In genomic region chr1:29120955-29121485, GRCh38 we compare ENCODE assay signal across 9 cellular contexts. TPM values are rescaled to one million over a fixed set of nuclear protein-coding genes. Genes with fewer than 3 reads are reported as not detected.
DNase-seq lines count a peak whose midpoint lies in the region; ATAC-seq, FAIRE-seq and TF ChIP-seq lines count a peak whose summit lies in the region.
"Had no signal": no experiment of that assay in that cellular context is flagged by ENCODE, and none has a peak within 500 bp of the region (broad histone marks: within the 10 kb centered on the region; RNA-seq: fewer than 3 reads in every experiment).

No MANE protein-coding gene starts in this region.

- no peaks in the 10 kb centered on the region for H3K4me1 Mint-ChIP-seq in astrocyte (ENCODE audit: low read depth, unreplicated experiment)

- peak; percentile 32 for TF ChIP-seq CTCF in astrocyte (IDR thresholded peaks at IDR 0.05; ENCODE audit: insufficient read depth, low read depth, low read length)
- TF ChIP-seq CTCF in left lung (IDR thresholded peaks at IDR 0.05), result peak; percentile 28 to 58

- peaks cover 14% of the 10 kb centered on the region for H4K20me1 ChIP-seq in astrocyte (ENCODE audit: insufficient read depth, low read length)

- H3K4me2 ChIP-seq in astrocyte (ENCODE audit: low read length), result peak overlapping the region; percentile 98

- H3K27ac ChIP-seq in astrocyte (ENCODE audit: low read depth, low read length) (no peak overlapping the region), left lung (no peak overlapping the region)

- H3K36me3 ChIP-seq in astrocyte (ENCODE audit: insufficient read depth, low read length) (no peaks in the 10 kb centered on the region), left lung (peaks cover 0 to 32% of the 10 kb centered on the region in 2 donors)

- H3K4me1 ChIP-seq in astrocyte (ENCODE audit: insufficient read depth, low read length), result peaks cover 22% of the 10 kb centered on the region
- H3K4me1 ChIP-seq in left lung, result peaks cover 20 to 43% of the 10 kb centered on the region in 2 donors

- H3K36me3 Mint-ChIP-seq in astrocyte (ENCODE audit: low read depth, unreplicated experiment), result peaks cover 6% of the 10 kb centered on the region

- H3K9me3 ChIP-seq in astrocyte (ENCODE audit: insufficient read depth, low read depth, low read length) (no peaks in the 10 kb centered on the region), left lung (no peaks in the 10 kb centered on the region)

- H3K4me3 ChIP-seq in astrocyte (ENCODE audit: insufficient read depth, low read depth, low read length) (peak overlapping the region; percentile 57), left lung (peak overlapping the region in 1 of 2 donors; percentile 54)

- H3K4me3 Mint-ChIP-seq in astrocyte (ENCODE audit: unreplicated experiment), result no peak overlapping the region

- FAIRE-seq in astrocyte (lab: Jason Lieb, UNC), result no peak
- FAIRE-seq: G401.6 had no signal

- H2AFZ ChIP-seq in astrocyte (ENCODE audit: low read depth, low read length), result no peak overlapping the region

- H3K27ac Mint-ChIP-seq in astrocyte (ENCODE audit: unreplicated experiment), result no peak overlapping the region

- no peaks in the 10 kb centered on the region for H3K9me3 Mint-ChIP-seq in astrocyte (ENCODE audit: unreplicated experiment)

- H3K27me3 ChIP-seq in astrocyte (ENCODE audit: insufficient read depth, low read length) (no peaks in the 10 kb centered on the region), left lung (peaks cover 29 to 61% of the 10 kb centered on the region in 2 donors)

- peak; percentile 69 for DNase-seq in NCI-H2227 (lab: John Stamatoyannopoulos, UW; ENCODE audit: unreplicated experiment)
- DNase-seq in NCI-H2227 treated with DMSO at 0.1 percent for 48 hours (lab: John Stamatoyannopoulos, UW), result no peak
- DNase-seq in T-helper 1 cell, result peak; percentile 38 to 66 (median 55)
- no peak for DNase-seq in astrocyte (ENCODE audit: low read depth)
- peak in 1 of 2 donors; percentile 80 for DNase-seq in left lung
- DNase-seq in stimulated activated CD8-positive, alpha-beta memory T cell treated with anti-CD3 and anti-CD28 coated beads, Interleukin-15, amount 100 ng/mL, for 1 hour (ENCODE audit: low read depth), result peak; percentile 34

- intact Hi-C loops in left lung (cut with DNase I), result no loop called here

- no peak overlapping the region for H3K9ac ChIP-seq in astrocyte (ENCODE audit: low read length)

- ATAC-seq in left lung (peak; percentile 13), HG02970 (IDR thresholded peaks at IDR 0.05; ENCODE audit: low FRiP score, unreplicated experiment) (no peak), GM21360 (IDR thresholded peaks at IDR 0.05; ENCODE audit: unreplicated experiment) (no peak)

- H3K79me2 ChIP-seq in astrocyte (ENCODE audit: insufficient read depth, low read length), result no peaks in the 10 kb centered on the region

- peaks cover 4% of the 10 kb centered on the region for H3K27me3 Mint-ChIP-seq in astrocyte (ENCODE audit: low read depth, unreplicated experiment)

RNA-seq across cellular contexts. Expression of gene TMEM200B, which starts 2.7 kb away (rescaled TPM):
- total RNA-seq in astrocyte, result 3.6 and 4.7 TPM in 2 replicates
- total RNA-seq in left lung, result 1 to 10 TPM; 5.7 to 6.2 TPM

Comparison
In these comparisons a context has a peak if more than half of its experiments do, and no peak if none do; other contexts are left out.
1. DNase-seq: peak in NCI-H2227 (single experiment), T-helper 1 cell (5 of 5) and stimulated activated CD8-positive, alpha-beta memory T cell treated with anti-CD3 and anti-CD28 coated beads, Interleukin-15, amount 100 ng/mL, for 1 hour (single experiment); none in NCI-H2227 treated with DMSO at 0.1 percent for 48 hours (single experiment) and astrocyte (single experiment).